In genomic region chr9:132671620-132672412, GRCh38 we compare ENCODE assay signal across 8 cellular contexts. TPM values are rescaled to one million over a fixed set of nuclear protein-coding genes. Genes with fewer than 3 reads are reported as not detected.
A peak's percentile ranks its signal among the peaks of the same experiment; 100 is the strongest.
DNase-seq lines count a peak whose midpoint lies in the region; ATAC-seq and TF ChIP-seq lines count a peak whose summit lies in the region.

No MANE protein-coding gene starts in this region.

- no peak for DNase-seq in activated CD4-positive, CD25-positive, alpha-beta regulatory T cell treated with anti-CD3 and anti-CD28 coated beads, Interleukin-2, amount 50 U/mL, for 72 hours
- DNase-seq in T-helper 17 cell (no peak), foreskin fibroblast (peak; percentile 9 to 32), T1000 (lab: John Stamatoyannopoulos, UW) (no peak), NCI-H2171 (lab: John Stamatoyannopoulos, UW) (no peak)
- no peak for DNase-seq in stimulated activated naive B cell treated with anti-CD40 and anti-IgM and Interleukin-4, amounts not matched to agents 10 μg/mL and 1 μg/mL and 100 μg/mL, for 72 hours
- no peak for DNase-seq in activated effector memory CD4-positive, alpha-beta T cell treated with Interleukin-2 at 50 U/mL for 16 hours

- H3K4me1 Mint-ChIP-seq in T-helper 17 cell: peaks cover 42% of the 10 kb centered on the region
- H3K4me1 Mint-ChIP-seq in stimulated activated naive B cell treated with anti-CD40 and anti-IgM and Interleukin-4, amounts not matched to agents 10 μg/mL and 1 μg/mL and 100 μg/mL, for 72 hours: peaks cover 31 to 40% of the 10 kb centered on the region in 2 donors

- H3K27me3 Mint-ChIP-seq in T-helper 17 cell: no peaks in the 10 kb centered on the region
- H3K27me3 Mint-ChIP-seq in stimulated activated naive B cell treated with anti-CD40 and anti-IgM and Interleukin-4, amounts not matched to agents 10 μg/mL and 1 μg/mL and 100 μg/mL, for 72 hours: no peaks in the 10 kb centered on the region

- H3K4me3 ChIP-seq in foreskin fibroblast (ENCODE audit: low read depth in 1 of 2, low read length in 2 of 2): peak overlapping the region; percentile 65 to 98

- H3K36me3 Mint-ChIP-seq in T-helper 17 cell (ENCODE audit: low read depth): no peaks in the 10 kb centered on the region
- H3K36me3 Mint-ChIP-seq in stimulated activated naive B cell treated with anti-CD40 and anti-IgM and Interleukin-4, amounts not matched to agents 10 μg/mL and 1 μg/mL and 100 μg/mL, for 72 hours: peaks cover 7 to 22% of the 10 kb centered on the region in 2 donors

- ATAC-seq in activated CD4-positive, CD25-positive, alpha-beta regulatory T cell treated with anti-CD3 and anti-CD28 coated beads, Interleukin-2, amount 50 U/mL, for 24 hours: peak; percentile 54 to 68
- ATAC-seq in T-helper 17 cell: no peak
- ATAC-seq in stimulated activated naive B cell treated with anti-CD40 and anti-IgM and Interleukin-4, amounts not matched to agents 10 μg/mL and 1 μg/mL and 100 μg/mL, for 72 hours (replicated peaks): no peak

- H3K4me3 Mint-ChIP-seq in T-helper 17 cell: peak overlapping the region; percentile 95
- peak overlapping the region; percentile 92 to 96 for H3K4me3 Mint-ChIP-seq in stimulated activated naive B cell treated with anti-CD40 and anti-IgM and Interleukin-4, amounts not matched to agents 10 μg/mL and 1 μg/mL and 100 μg/mL, for 72 hours

- no peaks in the 10 kb centered on the region for H3K9me3 Mint-ChIP-seq in stimulated activated naive B cell treated with anti-CD40 and anti-IgM and Interleukin-4, amounts not matched to agents 10 μg/mL and 1 μg/mL and 100 μg/mL, for 72 hours

- peak overlapping the region; percentile 96 for H3K27ac Mint-ChIP-seq in T-helper 17 cell
- H3K27ac Mint-ChIP-seq in stimulated activated naive B cell treated with anti-CD40 and anti-IgM and Interleukin-4, amounts not matched to agents 10 μg/mL and 1 μg/mL and 100 μg/mL, for 72 hours: peak overlapping the region; percentile 98

- H3K9me3 ChIP-seq in T-helper 17 cell (ENCODE audit: control insufficient read depth, low read length, poor library complexity, severe bottlenecking): no peaks in the 10 kb centered on the region

- no peak for TF ChIP-seq CTCF in foreskin fibroblast (IDR thresholded peaks at IDR 0.05; ENCODE audit: low read depth, low read length)

RNA-seq across cellular contexts. Expression of gene GTF3C4, which starts 1.6 kb away (rescaled TPM):
- total RNA-seq in T-helper 17 cell: 10 to 100 TPM; 17.3 to 17.9 TPM

RNA-seq across cellular contexts. Expression of gene DDX31, which starts 2.0 kb away (rescaled TPM):
- total RNA-seq in T-helper 17 cell: 10 to 100 TPM; 12.6 to 15.5 TPM

Comparison
In these comparisons a context has a peak if more than half of its experiments do, and no peak if none do; other contexts are left out.
1. ATAC-seq: peak in activated CD4-positive, CD25-positive, alpha-beta regulatory T cell treated with anti-CD3 and anti-CD28 coated beads, Interleukin-2, amount 50 U/mL, for 24 hours (2 of 2); none in T-helper 17 cell (single experiment) and stimulated activated naive B cell treated with anti-CD40 and anti-IgM and Interleukin-4, amounts not matched to agents 10 μg/mL and 1 μg/mL and 100 μg/mL, for 72 hours (0 of 2).
2. DNase-seq: peak in foreskin fibroblast (2 of 2); none in activated CD4-positive, CD25-positive, alpha-beta regulatory T cell treated with anti-CD3 and anti-CD28 coated beads, Interleukin-2, amount 50 U/mL, for 72 hours (single experiment), T-helper 17 cell (0 of 3), stimulated activated naive B cell treated with anti-CD40 and anti-IgM and Interleukin-4, amounts not matched to agents 10 μg/mL and 1 μg/mL and 100 μg/mL, for 72 hours (single experiment), T1000 (single experiment), NCI-H2171 (single experiment) and activated effector memory CD4-positive, alpha-beta T cell treated with Interleukin-2 at 50 U/mL for 16 hours (single experiment).